In the genomic region with DNA sequence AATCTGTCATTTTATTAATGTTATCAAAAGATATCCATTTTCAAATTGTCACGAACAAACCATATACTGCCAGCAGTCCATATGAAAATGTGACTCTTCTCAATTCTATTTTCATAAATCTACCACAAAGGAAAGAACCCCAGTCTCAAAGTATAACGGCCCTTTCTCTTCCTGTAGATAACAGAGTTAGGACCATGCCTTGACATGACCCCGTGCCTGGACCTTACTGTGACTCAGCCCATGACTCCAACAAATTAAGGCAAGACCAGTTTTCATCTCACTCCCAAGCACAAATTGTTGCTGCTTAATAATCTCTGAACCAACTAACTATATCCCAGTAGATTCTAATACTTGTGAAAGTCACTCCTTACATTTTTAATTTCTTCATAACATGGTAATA, we compare ENCODE assay signal across 23 cellular contexts.
"Had no signal": no experiment of that assay in that cellular context is flagged by ENCODE, and none has a peak within 500 bp of the region (broad histone marks: within the 10 kb centered on the region; RNA-seq: fewer than 3 reads in every experiment).

No MANE protein-coding gene starts in this region.

- H3K9me3 Mint-ChIP-seq: immature natural killer cell had no signal

- H3K4me3 Mint-ChIP-seq: immature natural killer cell; memory B cell; mesothelial cell of epicardium; nephron; stimulated activated memory B cell treated with anti-CD40 and anti-IgM and Interleukin-4, amounts not matched to agents 10 μg/mL and 1 μg/mL and 100 μg/mL, for 72 hours; stimulated activated naive CD8-positive, alpha-beta T cell treated with anti-CD3 and anti-CD28 coated beads, Interleukin-15, amount 100 ng/mL, for 72 hours had no signal

- H3K27ac Mint-ChIP-seq: immature natural killer cell; memory B cell; mesothelial cell of epicardium; progenitor cell of endocrine pancreas; stimulated activated memory B cell treated with anti-CD40 and anti-IgM and Interleukin-4, amounts not matched to agents 10 μg/mL and 1 μg/mL and 100 μg/mL, for 72 hours; stimulated activated naive CD8-positive, alpha-beta T cell treated with anti-CD3 and anti-CD28 coated beads, Interleukin-15, amount 100 ng/mL, for 72 hours had no signal

- ATAC-seq: gastroesophageal sphincter; lower lobe of right lung; pancreas; right cardiac atrium; stimulated activated memory B cell treated with anti-CD40 and anti-IgM and Interleukin-4, amounts not matched to agents 10 μg/mL and 1 μg/mL and 100 μg/mL, for 72 hours; stimulated activated naive CD8-positive, alpha-beta T cell treated with anti-CD3 and anti-CD28 coated beads, Interleukin-15, amount 100 ng/mL, for 72 hours; upper lobe of right lung had no signal

- DNase-seq: effector CD4-positive, alpha-beta T cell; esophagus squamous epithelium; foreskin fibroblast; immature natural killer cell; left ventricle myocardium inferior; lower lobe of right lung; occipital lobe; pancreas; right cardiac atrium; stimulated activated CD4-positive, alpha-beta T cell treated with anti-CD3 and anti-CD28 coated beads, Interleukin-15, amount 100 ng/mL, for 24 hours; stimulated activated CD4-positive, alpha-beta T cell treated with anti-CD3 and anti-CD28 coated beads, Interleukin-1b, Interleukin-23, amount 100 ng/mL, for 48 hours; stimulated activated CD4-positive, alpha-beta T cell treated with anti-CD3 and anti-CD28 coated beads, Interleukin-4, amount 100 ng/mL, for 24 hours; stimulated activated naive CD8-positive, alpha-beta T cell treated with anti-CD3 and anti-CD28 coated beads, Interleukin-15, amount 100 ng/mL, for 72 hours; testis; upper lobe of right lung had no signal

- H3K4me3 ChIP-seq: esophagus squamous epithelium, gastroesophageal sphincter, left ventricle myocardium inferior, lower lobe of right lung, pancreas, testis, tibial nerve, upper lobe of right lung, vagina had no signal

- H3K4me1 Mint-ChIP-seq: memory B cell; stimulated activated memory B cell treated with anti-CD40 and anti-IgM and Interleukin-4, amounts not matched to agents 10 μg/mL and 1 μg/mL and 100 μg/mL, for 72 hours; stimulated activated naive CD8-positive, alpha-beta T cell treated with anti-CD3 and anti-CD28 coated beads, Interleukin-15, amount 100 ng/mL, for 72 hours had no signal

- H3K36me3 Mint-ChIP-seq: immature natural killer cell; memory B cell; stimulated activated memory B cell treated with anti-CD40 and anti-IgM and Interleukin-4, amounts not matched to agents 10 μg/mL and 1 μg/mL and 100 μg/mL, for 72 hours had no signal
